Comparison of ENCODE assay signal across 1 cellular context in genomic region chr2:201008000-201008829, GRCh38.
TF ChIP-seq lines count a peak whose summit lies in the region.

No MANE protein-coding gene starts in this region.

TF ChIP-seq in HepG2, 621 proteins besides CTCF, POLR2A, EP300 and RAD21 (continued from another document and continues in another):
- TF ChIP-seq SNAPC4 (CRISPR knock-in tag; IDR thresholded peaks at IDR 0.05) = no peak
- TF ChIP-seq ZSCAN25 (CRISPR knock-in tag; IDR thresholded peaks at IDR 0.05) = peak; percentile 54
- TF ChIP-seq RBM22 (optimal IDR thresholded peaks at IDR 0.05; ENCODE audit: low read length) = no peak
- TF ChIP-seq CBX2 (IDR thresholded peaks at IDR 0.05; ENCODE audit: low read depth, low read length) = no peak
- TF ChIP-seq CBX2 (CRISPR knock-in tag; IDR thresholded peaks at IDR 0.05; ENCODE audit: low read depth) = no peak
- TF ChIP-seq USF2 (IDR thresholded peaks at IDR 0.05; ENCODE audit: low read depth, low read length) = no peak
- no peak for TF ChIP-seq USF2 (CRISPR knock-in tag; IDR thresholded peaks at IDR 0.05; ENCODE audit: borderline replicate concordance)
- no peak for TF ChIP-seq SCMH1 (CRISPR knock-in tag; IDR thresholded peaks at IDR 0.05; ENCODE audit: borderline replicate concordance)
- TF ChIP-seq ZNF644 (CRISPR knock-in tag; IDR thresholded peaks at IDR 0.05; ENCODE audit: low read depth) = peak; percentile 81
- TF ChIP-seq PBX2 (CRISPR knock-in tag; IDR thresholded peaks at IDR 0.05) = no peak
- TF ChIP-seq ADNP (CRISPR knock-in tag; IDR thresholded peaks at IDR 0.05) = peak; percentile 96
- TF ChIP-seq ZNF18 (CRISPR knock-in tag; IDR thresholded peaks at IDR 0.05; ENCODE audit: insufficient replicate concordance) = no peak
- TF ChIP-seq SP140L (CRISPR knock-in tag; IDR thresholded peaks at IDR 0.05; ENCODE audit: borderline replicate concordance) = no peak
- TF ChIP-seq ATF1 (CRISPR knock-in tag; IDR thresholded peaks at IDR 0.05) = no peak; the same call in 1 of the 2 replicates
- no peak for TF ChIP-seq JDP2 (CRISPR knock-in tag; IDR thresholded peaks at IDR 0.05; ENCODE audit: borderline replicate concordance)
- no peak for TF ChIP-seq AKNA (CRISPR knock-in tag; IDR thresholded peaks at IDR 0.05; ENCODE audit: borderline replicate concordance)
- no peak for TF ChIP-seq ZNF451 (CRISPR knock-in tag; IDR thresholded peaks at IDR 0.05)
- TF ChIP-seq ZNF614 (CRISPR knock-in tag; IDR thresholded peaks at IDR 0.05; ENCODE audit: borderline replicate concordance) = peak; percentile 56
- no peak for TF ChIP-seq ELK4 (CRISPR knock-in tag; IDR thresholded peaks at IDR 0.05; ENCODE audit: borderline replicate concordance)
- no peak for TF ChIP-seq CERS6 (CRISPR knock-in tag; IDR thresholded peaks at IDR 0.05)
- TF ChIP-seq DRAP1 (CRISPR knock-in tag; IDR thresholded peaks at IDR 0.05) = peak; percentile 34; the same call in 1 of the 2 replicates
- TF ChIP-seq ZNF563 (CRISPR knock-in tag; IDR thresholded peaks at IDR 0.05) = no peak
- no peak for TF ChIP-seq GMEB2 (CRISPR knock-in tag; IDR thresholded peaks at IDR 0.05; ENCODE audit: low read depth)
- TF ChIP-seq ZFP37 (CRISPR knock-in tag; IDR thresholded peaks at IDR 0.05; ENCODE audit: borderline replicate concordance) = no peak
- TF ChIP-seq ZBTB10 (CRISPR knock-in tag; IDR thresholded peaks at IDR 0.05; ENCODE audit: borderline replicate concordance) = no peak
- TF ChIP-seq MED8 (CRISPR knock-in tag; IDR thresholded peaks at IDR 0.05; ENCODE audit: insufficient replicate concordance) = no peak
- TF ChIP-seq ZNF605 (CRISPR knock-in tag; IDR thresholded peaks at IDR 0.05) = peak; percentile 72
- no peak for TF ChIP-seq ZNF747 (CRISPR knock-in tag; IDR thresholded peaks at IDR 0.05; ENCODE audit: borderline replicate concordance)
- peak; percentile 46; the same call in 1 of the 2 replicates for TF ChIP-seq SNAPC2 (CRISPR knock-in tag; IDR thresholded peaks at IDR 0.05)
- TF ChIP-seq PTBP1 (IDR thresholded peaks at IDR 0.05; ENCODE audit: low read depth, low read length, poor library complexity, severe bottlenecking) = no peak
- TF ChIP-seq ZNF629 (CRISPR knock-in tag; conservative IDR thresholded peaks at IDR 0.05) = peak; percentile 68
- peak; percentile 70; the same call in 1 of the 2 replicates for TF ChIP-seq TARDBP (CRISPR knock-in tag; IDR thresholded peaks at IDR 0.05)
- peak; percentile 57; the same call in 1 of the 2 replicates for TF ChIP-seq ZSCAN31 (CRISPR knock-in tag; IDR thresholded peaks at IDR 0.05; ENCODE audit: low read depth)
- no peak for TF ChIP-seq SRSF1 (optimal IDR thresholded peaks at IDR 0.05; ENCODE audit: low read depth, low read length)
- peak; percentile 47 for TF ChIP-seq TCF7 (IDR thresholded peaks at IDR 0.05; ENCODE audit: low read depth)
- TF ChIP-seq TP53 (CRISPR knock-in tag; conservative IDR thresholded peaks at IDR 0.05) = no peak
- TF ChIP-seq MIER2 (CRISPR knock-in tag; IDR thresholded peaks at IDR 0.05) = no peak; the same call in 1 of the 2 replicates
- peak; percentile 78; the same call in 1 of the 2 replicates for TF ChIP-seq KAT7 (CRISPR knock-in tag; IDR thresholded peaks at IDR 0.05; ENCODE audit: borderline replicate concordance)
